ENCODE assay signal across 7 cellular contexts in the genomic region with DNA sequence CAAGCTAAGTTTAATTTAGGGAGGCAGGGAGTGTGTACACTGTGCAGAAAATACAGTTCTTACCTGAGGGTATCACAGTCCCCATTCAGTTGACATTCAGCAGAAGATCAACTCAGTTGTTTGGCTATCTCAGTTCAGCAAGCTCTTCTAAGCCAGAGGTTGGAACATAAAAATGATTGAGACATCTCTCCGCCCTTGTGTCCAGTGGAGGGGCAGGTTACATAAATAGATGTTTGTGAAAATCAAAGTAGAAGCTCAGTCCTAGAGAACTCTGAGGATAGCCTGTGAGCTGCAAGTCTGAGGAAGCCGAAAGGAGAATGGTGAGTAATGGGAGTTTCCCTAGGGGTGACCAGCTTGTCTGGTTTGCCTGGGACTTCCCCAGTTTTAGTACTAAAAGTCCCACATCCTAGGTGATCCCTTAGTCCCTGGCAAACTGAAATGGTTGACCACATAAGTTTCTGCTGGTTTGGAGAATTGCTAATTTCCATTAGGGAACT.
A peak's percentile ranks its signal among the peaks of the same experiment; 100 is the strongest.
DNase-seq lines count a peak whose midpoint lies in the region; ATAC-seq and TF ChIP-seq lines count a peak whose summit lies in the region.

No MANE protein-coding gene starts in this region.

- BruUV-seq in PC-3 (replicated peaks; lab: Mats Ljungman, UMichigan) = no TSS peak

- no peaks in the 10 kb centered on the region for H3F3A ChIP-seq in PC-3 (ENCODE audit: low read length, unreplicated experiment)

- H3K9me2 ChIP-seq in PC-3 (replicated peaks; ENCODE audit: low read length) = no peaks in the 10 kb centered on the region

- intact Hi-C loops in PC-3 (cut with micrococcal nuclease) = loop anchor here (5.0 kb wide), 1 partner anchor 142 kb away; no protein-coding TSS in a partner anchor

- H3K4me1 ChIP-seq in PC-3 (ENCODE audit: insufficient read depth, low read length) = peaks cover 48% of the 10 kb centered on the region

- H3K9me3 ChIP-seq in PC-3 (ENCODE audit: low read length) = no peaks in the 10 kb centered on the region

- H3K27me3 ChIP-seq in PC-3 (ENCODE audit: low read length) = no peaks in the 10 kb centered on the region
- H3K27me3 ChIP-seq in H7 (ENCODE audit: control insufficient read depth, insufficient read depth, low read length) = no peaks in the 10 kb centered on the region

- no peaks in the 10 kb centered on the region for H3K79me2 ChIP-seq in PC-3 (ENCODE audit: low read length)

- H4K20me1 ChIP-seq in PC-3 (ENCODE audit: low read length) = no peaks in the 10 kb centered on the region

- POLR2A ChIA-PET in PC-3 (lab: Charles Lee; ENCODE audit: unreplicated experiment) = interaction anchor here (0.8 to 1.1 kb wide), 2 partner anchors 9 to 250 kb away, joined by 3 to 4 read pairs; no protein-coding TSS in a partner anchor

- CTCF ChIA-PET in PC-3 (lab: Charles Lee) = no interaction called here

- no peak overlapping the region for H2AFZ ChIP-seq in PC-3 (ENCODE audit: low read length)

- H3K27ac ChIP-seq in PC-3 (ENCODE audit: low read length) = peak overlapping the region; percentile 82

- peak; percentile 95 for ATAC-seq in GM18873 (IDR thresholded peaks at IDR 0.05; ENCODE audit: low FRiP score, unreplicated experiment)
- peak; percentile 58 for ATAC-seq in PC-3
- ATAC-seq in omental fat pad (ENCODE audit: low FRiP score) = peak; percentile 37

- H3K4me3 ChIP-seq in PC-3 (ENCODE audit: low read length) = 0 out of 2 replicates have a peak overlapping the region, but pooled peaks have one; percentile 1
- no peak overlapping the region for H3K4me3 ChIP-seq in H7 (ENCODE audit: insufficient read depth, low read depth, low read length)

- DNase-seq in HCEC 1CT (peak; percentile 24), PC-3 (peak; percentile 77), omental fat pad (ENCODE audit: low spot score) (no peak), H7 (no peak), GOT3 (lab: John Stamatoyannopoulos, UW) (no peak), NCI-H446 (lab: John Stamatoyannopoulos, UW) (no peak)

- peak overlapping the region; percentile 53 for H3K9ac ChIP-seq in PC-3 (ENCODE audit: low read length)

- H3K4me2 ChIP-seq in PC-3 (ENCODE audit: low read length) = peak overlapping the region; percentile 25

- H3K36me3 ChIP-seq in PC-3 (ENCODE audit: low read depth, low read length) (no peaks in the 10 kb centered on the region), H7 (replicated peaks; ENCODE audit: control insufficient read depth, insufficient read depth, low read length) (no peaks in the 10 kb centered on the region)

- TF ChIP-seq CTCF in PC-3 (conservative IDR thresholded peaks at IDR 0.05; ENCODE audit: low read depth, low read length) (no peak), omental fat pad (IDR thresholded peaks at IDR 0.05) (no peak)

Comparison
In these comparisons a context has a peak if more than half of its experiments do, and no peak if none do; other contexts are left out.
1. ATAC-seq: peak in every context shown above with its lines; median percentile 95 in GM18873; 58 in PC-3; 37 in omental fat pad.
2. DNase-seq: peak in HCEC 1CT (single experiment) and PC-3 (single experiment); none in omental fat pad (single experiment), H7 (single experiment), GOT3 (single experiment) and NCI-H446 (0 of 2).